ENCODE assay signal across 26 cellular contexts in the genomic region with DNA sequence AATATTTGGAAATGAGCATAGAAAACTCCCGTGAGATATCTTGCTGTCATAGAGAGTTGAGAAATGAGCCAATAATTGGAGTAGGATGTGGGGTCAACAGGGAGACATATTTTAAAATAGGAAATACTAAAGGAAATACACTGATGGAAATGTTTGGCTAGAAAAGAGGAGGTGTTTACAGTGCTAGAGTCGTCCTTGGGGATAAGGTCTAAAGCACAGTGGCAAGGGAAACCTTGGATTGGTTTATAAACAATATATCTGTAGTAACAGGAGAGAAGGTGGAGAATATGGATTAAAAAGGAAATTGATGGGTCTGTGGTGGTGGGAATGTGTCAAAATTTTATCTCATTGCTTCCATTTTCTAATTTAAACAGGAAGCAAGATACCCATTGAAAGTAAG.
DNase-seq lines count a peak whose midpoint lies in the region; ATAC-seq, FAIRE-seq and TF ChIP-seq lines count a peak whose summit lies in the region.
"Had no signal": no experiment of that assay in that cellular context is flagged by ENCODE, and none has a peak within 500 bp of the region (broad histone marks: within the 10 kb centered on the region; RNA-seq: fewer than 3 reads in every experiment).

No MANE protein-coding gene starts in this region.

- no peak overlapping the region for H2AK5ac ChIP-seq in H1 (ENCODE audit: low read depth, low read length)

- no peaks in the 10 kb centered on the region for H3K23me2 ChIP-seq in H1 (ENCODE audit: low read depth, low read length)

- H3K79me1 ChIP-seq in H1 (ENCODE audit: low read depth, low read length), result no peaks in the 10 kb centered on the region

- intact Hi-C loops in pancreas (cut with DNase I), result no loop called here

- H3K56ac ChIP-seq in H1 (replicated peaks; ENCODE audit: insufficient read length, low read depth, low read length), result peak overlapping the region; percentile 12

- H2AFZ ChIP-seq in H1 (ENCODE audit: low read length), result no peak overlapping the region

- H3K27ac Mint-ChIP-seq in activated T-helper 17 cell treated with anti-CD3 and anti-CD28 coated beads, Interleukin-2, amount 50 U/mL, for 72 hours, result peak overlapping the region; percentile 65
- H3K27ac Mint-ChIP-seq: CD4-positive, alpha-beta memory T cell; CD4-positive, CD25-positive, alpha-beta regulatory T cell had no signal

- no peak for TF ChIP-seq CTCF in H1 (IDR thresholded peaks at IDR 0.05; ENCODE audit: control extremely low read depth in 1 of 3, insufficient read depth in 1 of 3, low read depth in 1 of 3, low read length in 3 of 3)
- no peak for TF ChIP-seq CTCF in pancreas (IDR thresholded peaks at IDR 0.05)
- TF ChIP-seq CTCF in suprapubic skin (IDR thresholded peaks at IDR 0.05), result no peak

- no peak overlapping the region for H2BK5ac ChIP-seq in H1 (ENCODE audit: low read depth, low read length)

- no peak overlapping the region for H3K4me2 ChIP-seq in H1 (ENCODE audit: insufficient read depth in 1 of 2, low read depth in 2 of 2, low read length in 2 of 2)
- H3K4me2 ChIP-seq: BLaER1 had no signal

- no peak overlapping the region for H3K4ac ChIP-seq in H1 (replicated peaks; ENCODE audit: insufficient read length, low read depth, low read length)

- H3K27me3 Mint-ChIP-seq in activated T-helper 17 cell treated with anti-CD3 and anti-CD28 coated beads, Interleukin-2, amount 50 U/mL, for 72 hours, result no peaks in the 10 kb centered on the region
- H3K27me3 Mint-ChIP-seq: CD4-positive, alpha-beta memory T cell; CD4-positive, CD25-positive, alpha-beta regulatory T cell had no signal

- no peaks in the 10 kb centered on the region for H3K9me3 ChIP-seq in H1 (ENCODE audit: insufficient read depth in 2 of 2, low read depth in 1 of 2, low read length in 1 of 2)
- no peaks in the 10 kb centered on the region for H3K9me3 ChIP-seq in pancreas
- H3K9me3 ChIP-seq in suprapubic skin, result no peaks in the 10 kb centered on the region
- H3K9me3 ChIP-seq: BE2C, BLaER1 had no signal

- H2BK120ac ChIP-seq in H1 (replicated peaks; ENCODE audit: low read depth, low read length), result no peak overlapping the region

- no peak overlapping the region for H3K4me3 Mint-ChIP-seq in activated T-helper 17 cell treated with anti-CD3 and anti-CD28 coated beads, Interleukin-2, amount 50 U/mL, for 72 hours
- H3K4me3 Mint-ChIP-seq: CD14-positive monocyte; CD4-positive, alpha-beta memory T cell; CD4-positive, CD25-positive, alpha-beta regulatory T cell; CD8-positive, alpha-beta memory T cell had no signal

- no peaks in the 10 kb centered on the region for H3K79me2 ChIP-seq in H1 (ENCODE audit: control insufficient read depth in 1 of 2, insufficient read depth in 2 of 2, low read length in 2 of 2)

- no peaks in the 10 kb centered on the region for H3K4me1 Mint-ChIP-seq in activated T-helper 17 cell treated with anti-CD3 and anti-CD28 coated beads, Interleukin-2, amount 50 U/mL, for 72 hours
- H3K4me1 Mint-ChIP-seq: CD4-positive, alpha-beta memory T cell; CD4-positive, CD25-positive, alpha-beta regulatory T cell; CD8-positive, alpha-beta memory T cell had no signal

- H3K23ac ChIP-seq in H1 (ENCODE audit: insufficient read length), result no peak overlapping the region

- H3K4me1 ChIP-seq in H1 (replicated peaks in 1 of 4; ENCODE audit: control insufficient read depth in 3 of 4, insufficient read depth in 4 of 4, low read length in 3 of 4), result no peaks in the 10 kb centered on the region
- peaks cover 19 to 30% (median 28%) of the 10 kb centered on the region in 3 donors for H3K4me1 ChIP-seq in pancreas
- H3K4me1 ChIP-seq in suprapubic skin, result no peaks in the 10 kb centered on the region
- H3K4me1 ChIP-seq: BE2C, BLaER1 had no signal

- H3K14ac ChIP-seq in H1 (ENCODE audit: insufficient read length), result no peak overlapping the region

- CTCF ChIA-PET in H1 (lab: Charles Lee; ENCODE audit: partially characterized antibody), result interaction anchor here (1.2 kb wide), 1 partner anchor 17 kb away, joined by 3 read pairs; no protein-coding TSS in a partner anchor

- no peaks in the 10 kb centered on the region for H3K9me3 Mint-ChIP-seq in activated T-helper 17 cell treated with anti-CD3 and anti-CD28 coated beads, Interleukin-2, amount 50 U/mL, for 72 hours
- H3K9me3 Mint-ChIP-seq: CD14-positive monocyte; CD4-positive, alpha-beta memory T cell; CD4-positive, CD25-positive, alpha-beta regulatory T cell; CD8-positive, alpha-beta memory T cell had no signal

- no peak for FAIRE-seq in H1 (lab: Jason Lieb, UNC)
- FAIRE-seq in pancreas (lab: Jason Lieb, UNC), result no peak
- FAIRE-seq: GM12878, GM12892, GM18507 had no signal

- H4K20me1 ChIP-seq in H1 (replicated peaks in 1 of 2; ENCODE audit: control insufficient read depth in 1 of 2, insufficient read depth in 2 of 2, low read length in 2 of 2), result no peaks in the 10 kb centered on the region
- H4K20me1 ChIP-seq: BLaER1 had no signal

- TF ChIP-seq EP300 in H1 (IDR thresholded peaks at IDR 0.05; ENCODE audit: borderline replicate concordance in 1 of 2, low read depth in 2 of 2, low read length in 2 of 2) (no peak), suprapubic skin (IDR thresholded peaks at IDR 0.05) (no peak)

- H2BK15ac ChIP-seq in H1 (ENCODE audit: low read length), result no peak overlapping the region

- no peak for TF ChIP-seq RAD21 in H1 (IDR thresholded peaks at IDR 0.05 in 1 of 2, conservative IDR thresholded peaks at IDR 0.05 in 1 of 2; ENCODE audit: low read depth in 2 of 2, low read length in 2 of 2)

- ATAC-seq in activated T-helper 17 cell treated with anti-CD3 and anti-CD28 coated beads, Interleukin-2, amount 50 U/mL, for 72 hours (replicated peaks), result no peak
- ATAC-seq in pancreas, result peak in 3 of 4 donors; percentile 56 to 67 (median 61)
- ATAC-seq: GM12878 had no signal

- POLR2A ChIA-PET in H1 (lab: Charles Lee; ENCODE audit: partially characterized antibody), result no interaction called here

- H4K5ac ChIP-seq in H1 (ENCODE audit: insufficient read length, low read depth, low read length), result no peak overlapping the region

- H3K36me3 ChIP-seq in H1 (ENCODE audit: control insufficient read depth in 2 of 4, insufficient read depth in 4 of 4, low read length in 3 of 4), result peaks cover 0 to 8% (median 4%) of the 10 kb centered on the region in 4 experiments; a peak in 5 of 8 replicates
- peaks cover 0 to under 1% (median 0%) of the 10 kb centered on the region in 3 donors for H3K36me3 ChIP-seq in pancreas
- peaks cover 2% of the 10 kb centered on the region for H3K36me3 ChIP-seq in suprapubic skin

- peaks cover 11% of the 10 kb centered on the region for H3K36me3 Mint-ChIP-seq in activated T-helper 17 cell treated with anti-CD3 and anti-CD28 coated beads, Interleukin-2, amount 50 U/mL, for 72 hours (ENCODE audit: low read depth)

- 91% methylated on average over 2 of the region's 2 CpGs; no CpG with 5 or more reads in 1 of the 2 experiments for WGBS in H1 (ENCODE audit: extremely low coverage in 1 of 2, insufficient coverage in 1 of 2, insufficient read length in 1 of 2, insufficient replicate concordance in 2 of 2, low coverage in 1 of 2, low lambda C conversion rate in 2 of 2, missing lambda C conversion rate in 1 of 2), 2 experiments
- 8 to 13% methylated on average over 2 of the region's 2 CpGs for WGBS in pancreas, 2 donors
- 40% methylated on average over 2 of the region's 2 CpGs for WGBS in suprapubic skin

- no peak overlapping the region for H3K9ac ChIP-seq in H1 (replicated peaks in 1 of 4; ENCODE audit: extremely low read depth in 1 of 4, low read depth in 3 of 4, low read length in 3 of 4)
- H3K9ac ChIP-seq: BLaER1 had no signal

- H4K91ac ChIP-seq in H1 (replicated peaks; ENCODE audit: insufficient read length, low read length), result no peak overlapping the region

- no peak for TF ChIP-seq POLR2A in H1 (IDR thresholded peaks at IDR 0.05; ENCODE audit: control extremely low read depth in 1 of 2, low read depth in 2 of 2, low read length in 2 of 2)
- no peak for TF ChIP-seq POLR2A in suprapubic skin (IDR thresholded peaks at IDR 0.05)

- H3K27me3 ChIP-seq in H1 (replicated peaks in 1 of 4; ENCODE audit: control insufficient read depth in 3 of 4, extremely low read depth in 1 of 4, insufficient read depth in 3 of 4, low read length in 3 of 4) (no peaks in the 10 kb centered on the region), pancreas (no peaks in the 10 kb centered on the region), suprapubic skin (no peaks in the 10 kb centered on the region)
- H3K27me3 ChIP-seq: BE2C, BLaER1 had no signal

- H3K27ac ChIP-seq in H1 (ENCODE audit: low read depth, low read length) (no peak overlapping the region), pancreas (peak overlapping the region in 2 of 4 donors; percentile 20 to 68), substantia nigra (ENCODE audit: low read depth, low read length, poor library complexity, severe bottlenecking) (no peak overlapping the region), suprapubic skin (no peak overlapping the region)
- H3K27ac ChIP-seq: BLaER1 had no signal

- H2BK12ac ChIP-seq in H1 (ENCODE audit: low read depth, low read length), result no peak overlapping the region

- H4K8ac ChIP-seq in H1 (ENCODE audit: extremely low read depth, insufficient read depth, low read length), result no peak overlapping the region

- no peak overlapping the region for H2BK20ac ChIP-seq in H1 (ENCODE audit: low read length)

- no peak overlapping the region for H3K18ac ChIP-seq in H1 (ENCODE audit: extremely low read depth, low read length)

- DNase-seq in H1 (ENCODE audit: low read depth in 1 of 2, low spot score in 2 of 2), result no peak
- DNase-seq in pancreas, result no peak
- DNase-seq in substantia nigra (lab: John Stamatoyannopoulos, UW), result no peak
- no peak for DNase-seq in suprapubic skin (ENCODE audit: low spot score in 2 of 2)
- DNase-seq in NCI-H524 treated with DMSO at 0.1 percent for 48 hours (lab: John Stamatoyannopoulos, UW), result no peak
- DNase-seq: 8988T; ACHN; BE2C; C1 segment of cervical spinal cord; CD4-positive, alpha-beta memory T cell; CD4-positive, CD25-positive, alpha-beta regulatory T cell; CD8-positive, alpha-beta memory T cell; COR-L47; DMS 273 treated with DMSO at 0.1 percent for 48 hours; DMS153; DMS53; DMS79; DND-41; EL; GDM1 had no signal

- H3K4me3 ChIP-seq in H1 (ENCODE audit: extremely low read depth in 1 of 4, insufficient read depth in 2 of 4, low read depth in 3 of 4, low read length in 4 of 4) (no peak overlapping the region), pancreas (no peak overlapping the region), suprapubic skin (no peak overlapping the region)
- H3K4me3 ChIP-seq: BLaER1, GM12878 had no signal

TF ChIP-seq in H1, 55 proteins besides CTCF, POLR2A, EP300 and RAD21:
- TF ChIP-seq FOSL1 (IDR thresholded peaks at IDR 0.05; ENCODE audit: insufficient read depth, low read depth, low read length) (no peak), SIRT6 (IDR thresholded peaks at IDR 0.05; ENCODE audit: low read length) (no peak), TBP (IDR thresholded peaks at IDR 0.05; ENCODE audit: low read depth, low read length) (no peak), SAP30 (IDR thresholded peaks at IDR 0.05; ENCODE audit: insufficient read depth, insufficient replicate concordance, low read length) (no peak), JUN (IDR thresholded peaks at IDR 0.05; ENCODE audit: low read depth, low read length) (no peak), CBX8 (IDR thresholded peaks at IDR 0.05; ENCODE audit: borderline replicate concordance, low read depth, low read length) (no peak)
